ENCODE assay signal across 18 cellular contexts in the genomic region with DNA sequence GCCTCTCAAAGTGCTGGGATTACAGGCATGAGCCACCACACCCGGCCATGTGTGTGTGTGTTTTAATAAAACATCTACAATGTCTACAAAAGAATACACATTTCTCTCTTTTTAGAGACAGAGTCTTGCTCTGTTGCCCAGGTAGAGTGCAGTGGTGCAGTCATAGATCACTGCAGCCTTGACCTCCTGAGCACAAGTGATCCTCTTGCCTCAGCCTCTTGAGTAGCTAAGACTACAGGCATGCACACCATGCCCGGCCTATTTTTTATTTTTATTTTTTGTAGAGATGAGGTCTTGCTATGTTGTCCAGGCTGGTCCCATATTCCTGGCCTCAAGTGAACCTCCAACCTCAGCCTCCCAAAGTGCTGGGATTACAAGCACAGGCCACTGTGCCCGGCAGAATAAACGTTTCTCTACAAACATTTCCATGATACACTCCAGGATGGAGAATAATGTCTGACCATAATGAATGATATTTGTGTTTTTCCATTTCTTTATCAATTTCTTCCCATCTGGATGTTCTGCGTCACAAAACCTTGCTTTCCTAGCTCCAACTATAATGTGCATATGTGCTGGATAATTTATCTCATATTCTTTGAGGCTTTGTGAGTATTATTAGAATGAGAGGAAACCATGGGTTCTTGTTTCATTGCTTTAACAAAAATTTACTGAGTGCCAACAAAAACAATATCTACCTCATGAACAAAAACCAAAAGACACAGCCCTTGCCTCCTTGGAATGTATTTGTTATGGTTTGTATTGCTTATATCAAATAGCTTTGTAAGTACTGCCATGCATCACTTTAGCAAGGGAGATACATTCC. TPM values are rescaled to one million over a fixed set of nuclear protein-coding genes. Genes with fewer than 3 reads are reported as not detected.
DNase-seq lines count a peak whose midpoint lies in the region; ATAC-seq and TF ChIP-seq lines count a peak whose summit lies in the region.
"Had no signal": no experiment of that assay in that cellular context is flagged by ENCODE, and none has a peak within 500 bp of the region (broad histone marks: within the 10 kb centered on the region; RNA-seq: fewer than 3 reads in every experiment).

No MANE protein-coding gene starts in this region.

- no peak overlapping the region for H3K4me3 Mint-ChIP-seq in nephron
- no peak overlapping the region for H3K4me3 Mint-ChIP-seq in activated T-helper 1 cell treated with anti-CD3 and anti-CD28 coated beads, Interleukin-12 subunit alpha, Interleukin-12 subunit beta, Interleukin-2, Interleukin-4 antibody, amounts not matched to agents 30 ng/mL and 10 ng/mL and 1 ng/mL, durations not matched to agents 14 hours and 24 hours and 36 hours
- H3K4me3 Mint-ChIP-seq: activated CD4-positive, alpha-beta memory T cell treated with anti-CD3 and anti-CD28 coated beads for 36 hours; CD8-positive, alpha-beta T cell; central memory CD8-positive, alpha-beta T cell; immature natural killer cell had no signal

- DNase-seq in AG20443 (ENCODE audit: low spot score) (peak; percentile 51), NCI-H226 (peak; percentile 68), dermis blood vessel endothelial cell (peak; percentile 87), epidermal melanocyte (ENCODE audit: insufficient read length, low spot score) (no peak), H4 (ENCODE audit: low spot score) (no peak)
- DNase-seq in activated T-helper 1 cell treated with anti-CD3 and anti-CD28 coated beads, Interleukin-12 subunit alpha, Interleukin-12 subunit beta, Interleukin-2, Interleukin-4 antibody, amounts not matched to agents 30 ng/mL and 10 ng/mL and 1 ng/mL, durations not matched to agents 14 hours and 24 hours and 36 hours (ENCODE audit: low spot score) = no peak
- DNase-seq: activated CD4-positive, alpha-beta memory T cell treated with anti-CD3 and anti-CD28 coated beads for 36 hours; activated effector memory CD4-positive, alpha-beta T cell treated with Interleukin-2 at 50 U/mL for 16 hours; CD8-positive, alpha-beta T cell; esophagus squamous epithelium; immature natural killer cell; NCI-H1048; NCI-H446; stimulated activated naive CD8-positive, alpha-beta T cell treated with anti-CD3 and anti-CD28 coated beads, Interleukin-15, Interleukin-2, amounts not matched to agents 100 U/mL and 50 U/mL, for 24 hours; T-helper 9 cell had no signal

- ATAC-seq in GM18867 (IDR thresholded peaks at IDR 0.05; ENCODE audit: unreplicated experiment) = no peak
- ATAC-seq: CD8-positive, alpha-beta T cell; stimulated activated naive CD8-positive, alpha-beta T cell treated with anti-CD3 and anti-CD28 coated beads, Interleukin-15, Interleukin-2, amounts not matched to agents 100 U/mL and 50 U/mL, for 24 hours had no signal

- H3K27me3 Mint-ChIP-seq in nephron (ENCODE audit: low read depth) = no peaks in the 10 kb centered on the region
- H3K27me3 Mint-ChIP-seq in activated T-helper 1 cell treated with anti-CD3 and anti-CD28 coated beads, Interleukin-12 subunit alpha, Interleukin-12 subunit beta, Interleukin-2, Interleukin-4 antibody, amounts not matched to agents 30 ng/mL and 10 ng/mL and 1 ng/mL, durations not matched to agents 14 hours and 24 hours and 36 hours (ENCODE audit: insufficient read depth) = peaks cover 1% of the 10 kb centered on the region
- H3K27me3 Mint-ChIP-seq: activated CD4-positive, alpha-beta memory T cell treated with anti-CD3 and anti-CD28 coated beads for 36 hours; central memory CD8-positive, alpha-beta T cell had no signal

- no peak for TF ChIP-seq CTCF in nephron (IDR thresholded peaks at IDR 0.05; ENCODE audit: unreplicated experiment in 3 of 3)

- H3K9me3 Mint-ChIP-seq in nephron = no peaks in the 10 kb centered on the region
- H3K9me3 Mint-ChIP-seq in activated T-helper 1 cell treated with anti-CD3 and anti-CD28 coated beads, Interleukin-12 subunit alpha, Interleukin-12 subunit beta, Interleukin-2, Interleukin-4 antibody, amounts not matched to agents 30 ng/mL and 10 ng/mL and 1 ng/mL, durations not matched to agents 14 hours and 24 hours and 36 hours = no peaks in the 10 kb centered on the region
- H3K9me3 Mint-ChIP-seq: activated CD4-positive, alpha-beta memory T cell treated with anti-CD3 and anti-CD28 coated beads for 36 hours; CD8-positive, alpha-beta T cell; central memory CD8-positive, alpha-beta T cell; immature natural killer cell had no signal

- peak overlapping the region; percentile 26 to 44 (median 32) for H3K27ac Mint-ChIP-seq in nephron
- H3K27ac Mint-ChIP-seq in activated T-helper 1 cell treated with anti-CD3 and anti-CD28 coated beads, Interleukin-12 subunit alpha, Interleukin-12 subunit beta, Interleukin-2, Interleukin-4 antibody, amounts not matched to agents 30 ng/mL and 10 ng/mL and 1 ng/mL, durations not matched to agents 14 hours and 24 hours and 36 hours = no peak overlapping the region
- H3K27ac Mint-ChIP-seq: activated CD4-positive, alpha-beta memory T cell treated with anti-CD3 and anti-CD28 coated beads for 36 hours; CD8-positive, alpha-beta T cell; immature natural killer cell had no signal

- no peaks in the 10 kb centered on the region for H3K36me3 Mint-ChIP-seq in nephron (ENCODE audit: low read depth)
- no peaks in the 10 kb centered on the region for H3K36me3 Mint-ChIP-seq in activated T-helper 1 cell treated with anti-CD3 and anti-CD28 coated beads, Interleukin-12 subunit alpha, Interleukin-12 subunit beta, Interleukin-2, Interleukin-4 antibody, amounts not matched to agents 30 ng/mL and 10 ng/mL and 1 ng/mL, durations not matched to agents 14 hours and 24 hours and 36 hours (ENCODE audit: low read depth)
- H3K36me3 Mint-ChIP-seq: activated CD4-positive, alpha-beta memory T cell treated with anti-CD3 and anti-CD28 coated beads for 36 hours; CD8-positive, alpha-beta T cell; immature natural killer cell had no signal

- H3K4me1 Mint-ChIP-seq in nephron = peaks cover 23% of the 10 kb centered on the region
- H3K4me1 Mint-ChIP-seq in activated T-helper 1 cell treated with anti-CD3 and anti-CD28 coated beads, Interleukin-12 subunit alpha, Interleukin-12 subunit beta, Interleukin-2, Interleukin-4 antibody, amounts not matched to agents 30 ng/mL and 10 ng/mL and 1 ng/mL, durations not matched to agents 14 hours and 24 hours and 36 hours (ENCODE audit: low read depth) = no peaks in the 10 kb centered on the region
- H3K4me1 Mint-ChIP-seq: central memory CD8-positive, alpha-beta T cell; immature natural killer cell had no signal

- intact Hi-C loops in activated T-helper 1 cell treated with anti-CD3 and anti-CD28 coated beads, Interleukin-12 subunit alpha, Interleukin-12 subunit beta, Interleukin-2, Interleukin-4 antibody, amounts not matched to agents 30 ng/mL and 10 ng/mL and 1 ng/mL, durations not matched to agents 14 hours and 24 hours and 36 hours (cut with micrococcal nuclease) = no loop called here

RNA-seq across cellular contexts. Expression of gene CCN2, which starts 28.6 kb away (rescaled TPM):
- total RNA-seq in dermis blood vessel endothelial cell = 773 and 867 TPM in 2 replicates
- total RNA-seq in activated T-helper 1 cell treated with anti-CD3 and anti-CD28 coated beads, Interleukin-12 subunit alpha, Interleukin-12 subunit beta, Interleukin-2, Interleukin-4 antibody, amounts not matched to agents 30 ng/mL and 10 ng/mL and 1 ng/mL, durations not matched to agents 14 hours and 24 hours and 36 hours = not detected in 2 replicates
- 12.4 and 16.4 TPM in 2 replicates for total RNA-seq in H4 (2014; rRNA removed; shearing (Covaris generic))
- total RNA-seq: activated CD4-positive, alpha-beta memory T cell treated with anti-CD3 and anti-CD28 coated beads for 36 hours had no signal

Comparison
In these comparisons a context has a peak if more than half of its experiments do, and no peak if none do; other contexts are left out.
1. DNase-seq: peak in AG20443 (single experiment), NCI-H226 (single experiment) and dermis blood vessel endothelial cell (single experiment); none in epidermal melanocyte (single experiment), activated T-helper 1 cell treated with anti-CD3 and anti-CD28 coated beads, Interleukin-12 subunit alpha, Interleukin-12 subunit beta, Interleukin-2, Interleukin-4 antibody, amounts not matched to agents 30 ng/mL and 10 ng/mL and 1 ng/mL, durations not matched to agents 14 hours and 24 hours and 36 hours (single experiment) and H4 (single experiment).
2. RNA of gene CCN2, which starts 28.6 kb away (total RNA-seq): 773 to 867 TPM in dermis blood vessel endothelial cell; 12.4 to 16.4 TPM in H4 and not detected in activated T-helper 1 cell treated with anti-CD3 and anti-CD28 coated beads, Interleukin-12 subunit alpha, Interleukin-12 subunit beta, Interleukin-2, Interleukin-4 antibody, amounts not matched to agents 30 ng/mL and 10 ng/mL and 1 ng/mL, durations not matched to agents 14 hours and 24 hours and 36 hours; every median in the first group is over 10 times any median in the second.